9 cellular contexts compared by ENCODE assay signal in the genomic region with DNA sequence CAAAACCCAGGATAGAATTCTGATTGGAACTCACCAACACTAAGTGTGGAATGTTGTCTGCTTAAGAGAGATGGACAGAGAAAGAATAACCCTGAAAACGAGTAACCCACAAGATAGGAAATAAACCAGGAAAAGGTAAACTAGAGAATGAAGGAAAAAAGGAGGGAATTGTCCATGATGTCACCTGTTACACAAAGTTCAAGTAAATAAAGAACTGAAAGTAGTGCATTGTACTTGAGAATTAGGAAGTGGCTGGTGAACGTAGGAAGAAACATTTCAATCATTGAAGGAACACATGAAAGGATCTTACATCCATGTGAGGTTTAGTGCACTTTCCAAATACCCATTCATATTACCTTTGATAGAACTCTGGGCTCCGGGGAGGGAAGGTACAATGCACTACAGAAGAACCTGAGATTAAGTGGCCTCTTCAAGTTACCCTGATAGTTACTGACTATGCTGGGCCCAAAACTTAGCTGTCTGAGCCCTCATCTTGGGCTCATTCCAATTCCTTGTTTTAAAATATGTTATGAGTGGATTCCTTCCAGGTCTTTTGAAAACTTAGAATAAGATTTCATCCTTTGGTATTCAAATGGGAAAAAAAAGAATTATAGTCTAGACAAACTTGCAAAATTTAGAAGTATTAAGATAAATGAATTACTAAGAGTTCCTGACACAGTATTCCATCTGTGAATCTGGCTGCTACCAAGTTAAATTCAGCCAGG. TPM values are rescaled to one million over a fixed set of nuclear protein-coding genes. Genes with fewer than 3 reads are reported as not detected.
DNase-seq lines count a peak whose midpoint lies in the region; ATAC-seq and TF ChIP-seq lines count a peak whose summit lies in the region.
"Had no signal": no experiment of that assay in that cellular context is flagged by ENCODE, and none has a peak within 500 bp of the region (broad histone marks: within the 10 kb centered on the region; RNA-seq: fewer than 3 reads in every experiment).

No MANE protein-coding gene starts in this region.

- H3K36me3 ChIP-seq in DOHH2 (ENCODE audit: control insufficient read depth, low read length): peaks cover 29% of the 10 kb centered on the region
- no peaks in the 10 kb centered on the region for H3K36me3 ChIP-seq in endodermal cell (ENCODE audit: control insufficient read depth, insufficient read depth, low read length)
- no peaks in the 10 kb centered on the region for H3K36me3 ChIP-seq in psoas muscle (ENCODE audit: insufficient read depth in 1 of 2, low read depth in 1 of 2)

- H3K9me3 Mint-ChIP-seq in endodermal cell: no peaks in the 10 kb centered on the region

- peak; percentile 29 for DNase-seq in OCI-M1 (lab: John Stamatoyannopoulos, UW)
- no peak for DNase-seq in endodermal cell
- DNase-seq in psoas muscle: no peak
- DNase-seq in effector CD8-positive, alpha-beta T cell (lab: John Stamatoyannopoulos, UW): no peak
- DNase-seq in stimulated activated CD4-positive, alpha-beta T cell treated with anti-CD3 and anti-CD28 coated beads, Interleukin-1b, Interleukin-23, amount 100 ng/mL, for 48 hours: no peak
- DNase-seq in GM19238 (ENCODE audit: insufficient read length, low spot score): no peak
- DNase-seq in NCI-H82 (lab: John Stamatoyannopoulos, UW): no peak

- H3K9me3 ChIP-seq in DOHH2 (ENCODE audit: control insufficient read depth, insufficient read depth, low read length) (no peaks in the 10 kb centered on the region), endodermal cell (ENCODE audit: control insufficient read depth, low read length) (no peaks in the 10 kb centered on the region), psoas muscle (no peaks in the 10 kb centered on the region)

- H3K27me3 Mint-ChIP-seq in endodermal cell (ENCODE audit: insufficient read depth): peaks cover 30% of the 10 kb centered on the region

- H3K27me3 ChIP-seq in DOHH2 (ENCODE audit: control insufficient read depth, low read length) (no peaks in the 10 kb centered on the region), endodermal cell (ENCODE audit: control insufficient read depth, insufficient read depth, low read length, poor library complexity, severe bottlenecking) (peaks cover 27% of the 10 kb centered on the region), psoas muscle (ENCODE audit: insufficient read depth in 3 of 3, low read length in 2 of 3) (no peaks in the 10 kb centered on the region)

- TF ChIP-seq CTCF in DOHH2 (IDR thresholded peaks at IDR 0.05; ENCODE audit: low read depth, low read length, poor library complexity, severe bottlenecking) (no peak), endodermal cell (conservative IDR thresholded peaks at IDR 0.05) (no peak), psoas muscle (IDR thresholded peaks at IDR 0.05) (no peak)

- H3K27ac Mint-ChIP-seq in endodermal cell: no peak overlapping the region

- no peaks in the 10 kb centered on the region for H3K36me3 Mint-ChIP-seq in endodermal cell (ENCODE audit: low read depth)

- peak overlapping the region; percentile 88 for H3K27ac ChIP-seq in DOHH2 (ENCODE audit: low read depth, low read length)
- H3K27ac ChIP-seq in endodermal cell (ENCODE audit: low read depth, low read length): no peak overlapping the region
- H3K27ac ChIP-seq in psoas muscle: peak overlapping the region; percentile 85

- intact Hi-C loops in psoas muscle (cut with DNase I): no loop called here

- H3K4me1 ChIP-seq in DOHH2 (ENCODE audit: control insufficient read depth, low read length): peaks cover 46% of the 10 kb centered on the region
- H3K4me1 ChIP-seq in endodermal cell (ENCODE audit: control insufficient read depth, insufficient read depth, low read length): peaks cover 3% of the 10 kb centered on the region
- peaks cover 41% of the 10 kb centered on the region for H3K4me1 ChIP-seq in psoas muscle

- H3K4me2 ChIP-seq in DOHH2 (ENCODE audit: low read length): peak overlapping the region; percentile 93

- H3K4me3 Mint-ChIP-seq in endodermal cell: peak overlapping the region; percentile 86

- H3K79me2 ChIP-seq in DOHH2 (ENCODE audit: control insufficient read depth, low read length): peaks cover 47% of the 10 kb centered on the region

- H3K9ac ChIP-seq in endodermal cell (ENCODE audit: extremely low read depth, low read length, poor library complexity, severe bottlenecking): no peak overlapping the region

- ATAC-seq in psoas muscle: no peak

- no peaks in the 10 kb centered on the region for H3K9me2 ChIP-seq in DOHH2 (replicated peaks; ENCODE audit: control insufficient read depth, low read length)

- no peaks in the 10 kb centered on the region for H4K20me1 ChIP-seq in DOHH2 (ENCODE audit: control insufficient read depth, insufficient read depth, low read depth, low read length)

- H3K4me3 ChIP-seq in DOHH2 (ENCODE audit: low read length): peak overlapping the region; percentile 84
- no peak overlapping the region for H3K4me3 ChIP-seq in endodermal cell (ENCODE audit: low read length)
- H3K4me3 ChIP-seq in psoas muscle: peak overlapping the region; percentile 96

- peaks cover 9% of the 10 kb centered on the region; the same call in 1 of the 2 replicates for H3F3A ChIP-seq in DOHH2 (ENCODE audit: control insufficient read depth, insufficient read depth)

- peaks cover 19% of the 10 kb centered on the region for H3K4me1 Mint-ChIP-seq in endodermal cell

- 81 to 85% methylated on average over 3 of the region's 3 CpGs for WGBS in endodermal cell (ENCODE audit: insufficient coverage in 1 of 2, insufficient read length in 1 of 2), 2 experiments
- 56 to 61% (median 59%) methylated on average over 3 of the region's 3 CpGs for WGBS in psoas muscle, 3 donors

RNA-seq across cellular contexts. Expression of gene STX7, which starts 1.1 kb away (rescaled TPM):
- total RNA-seq in endodermal cell (10 to 100 TPM; 36.6 to 41.7 TPM), psoas muscle (10 to 100 TPM; 23.6 to 38.1 (median 29.7) TPM)
- 38.2 TPM for polyA plus RNA-seq in endodermal cell (2013, experiment 1 of 2)
- 34.5 TPM for polyA plus RNA-seq in endodermal cell (2013, experiment 2 of 2)
- 10 to 100 TPM; 12.6 to 26.7 (median 14.1) TPM for polyA plus RNA-seq in psoas muscle

RNA-seq across cellular contexts. Expression of gene TAAR9, which starts 24.1 kb away (rescaled TPM):
- total RNA-seq in endodermal cell (not detected), psoas muscle (not detected)
- not detected for polyA plus RNA-seq in endodermal cell (2013, experiment 1 of 2)
- polyA plus RNA-seq in endodermal cell (2013, experiment 2 of 2): not detected
- not detected for polyA plus RNA-seq in psoas muscle
- total RNA-seq: myocyte had no signal

RNA-seq across cellular contexts. Expression of gene TAAR8, which starts 38.5 kb away (rescaled TPM):
- not detected for total RNA-seq in endodermal cell
- polyA plus RNA-seq in endodermal cell (2013, experiment 1 of 2): not detected
- polyA plus RNA-seq in endodermal cell (2013, experiment 2 of 2): not detected
- total RNA-seq in psoas muscle: not detected
- polyA plus RNA-seq in psoas muscle: not detected
- total RNA-seq: myocyte had no signal

RNA-seq across cellular contexts. Expression of gene TAAR6, which starts 56.1 kb away (rescaled TPM):
- total RNA-seq in endodermal cell (not detected), psoas muscle (not detected)
- polyA plus RNA-seq in endodermal cell (2013, experiment 1 of 2): not detected
- not detected for polyA plus RNA-seq in endodermal cell (2013, experiment 2 of 2)
- polyA plus RNA-seq in psoas muscle: not detected
- total RNA-seq: myocyte had no signal
